In the genomic region with DNA sequence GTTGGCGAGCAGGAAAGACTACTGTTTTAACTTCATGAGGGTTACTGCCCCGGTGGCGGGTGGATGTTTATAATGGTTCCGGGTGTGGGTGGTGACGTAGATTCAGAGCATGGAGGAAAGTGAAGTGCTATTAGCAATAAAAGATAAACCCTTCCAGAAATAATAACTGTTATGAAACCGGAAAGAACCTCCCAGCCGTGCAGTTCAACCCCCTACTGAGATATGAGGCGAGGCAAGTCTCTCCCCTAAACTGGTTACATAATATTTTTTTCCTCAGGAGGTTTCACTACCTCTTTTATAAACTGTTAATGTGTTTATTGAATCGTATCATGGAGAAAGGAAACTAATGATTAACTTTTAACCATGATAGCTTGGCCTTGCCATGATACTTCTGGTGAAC, we compare ENCODE assay signal across 8 cellular contexts. TPM values are rescaled to one million over a fixed set of nuclear protein-coding genes. Genes with fewer than 3 reads are reported as not detected.
A peak's percentile ranks its signal among the peaks of the same experiment; 100 is the strongest.
DNase-seq lines count a peak whose midpoint lies in the region; ATAC-seq and TF ChIP-seq lines count a peak whose summit lies in the region.

No MANE protein-coding gene starts in this region.

- intact Hi-C loops in Calu3 (cut with micrococcal nuclease; ENCODE audit: unreplicated experiment), result no loop called here
- intact Hi-C loops in left ventricle myocardium inferior (cut with micrococcal nuclease), result no loop called here

- no peak overlapping the region for H3K4me3 Mint-ChIP-seq in Calu3 (ENCODE audit: low read depth, unreplicated experiment)

- no peaks in the 10 kb centered on the region for H3K36me3 ChIP-seq in left ventricle myocardium inferior

- H3K27me3 Mint-ChIP-seq in Calu3 (ENCODE audit: unreplicated experiment), result no peaks in the 10 kb centered on the region

- no peak for TF ChIP-seq CTCF in Calu3 (IDR thresholded peaks at IDR 0.05; ENCODE audit: unreplicated experiment)
- TF ChIP-seq CTCF in left ventricle myocardium inferior (IDR thresholded peaks at IDR 0.05; ENCODE audit: borderline replicate concordance), result no peak

- no peaks in the 10 kb centered on the region for H3K36me3 Mint-ChIP-seq in Calu3 (ENCODE audit: insufficient read depth, unreplicated experiment)

- H3K4me1 Mint-ChIP-seq in Calu3 (ENCODE audit: low read depth, unreplicated experiment), result peaks cover 11% of the 10 kb centered on the region

- H3K4me1 ChIP-seq in left ventricle myocardium inferior, result peaks cover 5% of the 10 kb centered on the region

- no peaks in the 10 kb centered on the region for H3K9me3 Mint-ChIP-seq in Calu3 (ENCODE audit: low read depth, unreplicated experiment)

- no peak overlapping the region for H3K27ac Mint-ChIP-seq in Calu3 (ENCODE audit: unreplicated experiment)

- ATAC-seq in GM21447 (IDR thresholded peaks at IDR 0.05; ENCODE audit: unreplicated experiment) (peak; percentile 91), HG03575 (IDR thresholded peaks at IDR 0.05; ENCODE audit: extremely low read depth, insufficient number of reproducible peaks, low FRiP score, unreplicated experiment) (peak; percentile 87)

- H3K9me3 ChIP-seq in left ventricle myocardium inferior (replicated peaks), result no peaks in the 10 kb centered on the region

- DNase-seq in Calu3, result peak; percentile 3
- no peak for DNase-seq in left ventricle myocardium inferior
- DNase-seq in inferior parietal cortex (ENCODE audit: extremely low spot score), result no peak
- DNase-seq in cerebellum (ENCODE audit: low spot score), result no peak
- no peak for DNase-seq in NCI-H526 (lab: John Stamatoyannopoulos, UW)
- no peak for DNase-seq in NCI-H748 treated with DMSO at 0.1 percent for 48 hours (lab: John Stamatoyannopoulos, UW)

- no peaks in the 10 kb centered on the region for H3K27me3 ChIP-seq in left ventricle myocardium inferior (ENCODE audit: low read depth)

- H3K27ac ChIP-seq in left ventricle myocardium inferior (replicated peaks), result peak overlapping the region; percentile 18

- no peak overlapping the region for H3K4me3 ChIP-seq in left ventricle myocardium inferior

- CTCF ChIA-PET in Calu3 (lab: Charles Lee), result no interaction called here

- BruUV-seq in Calu3 (replicated peaks; lab: Mats Ljungman, UMichigan), result no TSS peak

RNA-seq across cellular contexts. Expression of gene STIM2, which starts 33.9 kb away (rescaled TPM):
- total RNA-seq in Calu3 (2022), result 24.2 and 31.0 TPM in 2 replicates
- total RNA-seq in left ventricle myocardium inferior, result 12.2 TPM
- total RNA-seq in cerebellum, result 33.1 TPM
